9 cellular contexts compared by ENCODE assay signal in genomic region chr19:4122480-4122879, GRCh38. TPM values are rescaled to one million over a fixed set of nuclear protein-coding genes. Genes with fewer than 3 reads are reported as not detected.
DNase-seq lines count a peak whose midpoint lies in the region; ATAC-seq, FAIRE-seq and TF ChIP-seq lines count a peak whose summit lies in the region.
"Had no signal": no experiment of that assay in that cellular context is flagged by ENCODE, and none has a peak within 500 bp of the region (broad histone marks: within the 10 kb centered on the region; RNA-seq: fewer than 3 reads in every experiment).

No MANE protein-coding gene starts in this region.

- no peak for FAIRE-seq in GM12891 (lab: Jason Lieb, UNC)

- H3K4me3 ChIP-seq in GM08714 (ENCODE audit: low read length) = peak overlapping the region; percentile 75
- H3K4me3 ChIP-seq in SJCRH30 = peak overlapping the region; percentile 80
- H3K4me3 ChIP-seq in esophagus squamous epithelium = peak overlapping the region; percentile 77 to 98 (median 89)
- H3K4me3 ChIP-seq in prostate gland = peak overlapping the region; percentile 89 to 95

- ATAC-seq in GM18505 (IDR thresholded peaks at IDR 0.05; ENCODE audit: unreplicated experiment) = no peak

- no peak for TF ChIP-seq CTCF in esophagus squamous epithelium (IDR thresholded peaks at IDR 0.05)
- no peak for TF ChIP-seq CTCF in prostate gland (IDR thresholded peaks at IDR 0.05)

- TF ChIP-seq POLR2A in esophagus squamous epithelium (IDR thresholded peaks at IDR 0.05) = no peak
- no peak for TF ChIP-seq POLR2A in prostate gland (IDR thresholded peaks at IDR 0.05)
- TF ChIP-seq POLR2A in GM12891 (IDR thresholded peaks at IDR 0.05; ENCODE audit: low read depth, low read length) = no peak
- no peak for TF ChIP-seq POLR2A in GM18505 (IDR thresholded peaks at IDR 0.05; ENCODE audit: borderline replicate concordance, extremely low read depth, insufficient read depth, insufficient read length)

- H3K4me1 ChIP-seq in SJCRH30 = no peaks in the 10 kb centered on the region; the same call in 1 of the 2 replicates
- H3K4me1 ChIP-seq in esophagus squamous epithelium = peaks cover 23 to 40% (median 30%) of the 10 kb centered on the region in 3 donors
- H3K4me1 ChIP-seq in prostate gland (replicated peaks) = peaks cover 12% of the 10 kb centered on the region

- H3K27me3 ChIP-seq in SJCRH30 (no peaks in the 10 kb centered on the region), esophagus squamous epithelium (no peaks in the 10 kb centered on the region), prostate gland (replicated peaks; ENCODE audit: insufficient read depth) (no peaks in the 10 kb centered on the region)

- no peaks in the 10 kb centered on the region for H3K36me3 ChIP-seq in SJCRH30
- peaks cover 0 to 38% (median 0%) of the 10 kb centered on the region in 3 donors for H3K36me3 ChIP-seq in esophagus squamous epithelium
- no peaks in the 10 kb centered on the region for H3K36me3 ChIP-seq in prostate gland

- no peaks in the 10 kb centered on the region for H3K9me3 ChIP-seq in SJCRH30 (replicated peaks)
- H3K9me3 ChIP-seq in esophagus squamous epithelium = no peaks in the 10 kb centered on the region
- H3K9me3 ChIP-seq in prostate gland = no peaks in the 10 kb centered on the region

- no peak for DNase-seq in SJCRH30
- DNase-seq in esophagus squamous epithelium (lab: John Stamatoyannopoulos, UW) = no peak
- DNase-seq in prostate gland (ENCODE audit: low spot score) = no peak
- DNase-seq in GM12891 (ENCODE audit: insufficient read length, low spot score) = no peak
- DNase-seq in globus pallidus (ENCODE audit: low spot score) = no peak
- no peak for DNase-seq in occipital lobe (lab: John Stamatoyannopoulos, UW)

- no peak overlapping the region for H3K27ac ChIP-seq in SJCRH30
- H3K27ac ChIP-seq in esophagus squamous epithelium = peak overlapping the region; percentile 88 to 92 (median 91)
- H3K27ac ChIP-seq in prostate gland = peak overlapping the region; percentile 59 to 73

- WGBS in esophagus squamous epithelium, 2 donors = 56 to 63% methylated on average over 2 to 5 of the region's 5 CpGs
- WGBS in prostate gland = 61% methylated on average over 5 of the region's 5 CpGs

- intact Hi-C loops in esophagus squamous epithelium (cut with DNase I) = no loop called here
- intact Hi-C loops in prostate gland (cut with DNase I) = loop anchor here (5.0 kb wide), 1 partner anchor 60 kb away; no protein-coding TSS in a partner anchor

TF ChIP-seq in GM12891, 5 proteins besides CTCF, POLR2A, EP300 and RAD21:
- no peak for TF ChIP-seq SPI1 (IDR thresholded peaks at IDR 0.05; ENCODE audit: low read depth, low read length)
- TF ChIP-seq POU2F2 (IDR thresholded peaks at IDR 0.05; ENCODE audit: low read depth, low read length) = no peak
- no peak for TF ChIP-seq POLR2AphosphoS5 (IDR thresholded peaks at IDR 0.05; ENCODE audit: low read depth, low read length)
- TF ChIP-seq PAX5 (IDR thresholded peaks at IDR 0.05; ENCODE audit: insufficient read depth, low read length, severe bottlenecking) = no peak
- no peak for TF ChIP-seq TAF1 (IDR thresholded peaks at IDR 0.05; ENCODE audit: low read depth, low read length)

RNA-seq across cellular contexts. Expression of gene MAP2K2, which starts 1.4 kb away (rescaled TPM):
- 118 and 122 TPM in 2 replicates for total RNA-seq in SJCRH30 (2014; rRNA removed; shearing (Covaris generic))
- total RNA-seq in esophagus squamous epithelium (100 to 1,000 TPM in 1 of 4 donors, 10 to 100 TPM in 3; 76.9 to 128 (median 93.8) TPM), prostate gland (100 to 1,000 TPM; 104 to 145 TPM), occipital lobe (61.3 TPM)
- polyA plus RNA-seq in GM12891 (2012; ENCODE audit: low read depth, missing spikeins) = 130 TPM

RNA-seq across cellular contexts. Expression of gene CREB3L3, which starts 31.0 kb away (rescaled TPM):
- not detected in 2 replicates for total RNA-seq in SJCRH30 (2014; rRNA removed; shearing (Covaris generic))
- total RNA-seq in esophagus squamous epithelium (not detected), prostate gland (not detected), occipital lobe (not detected)
- polyA plus RNA-seq in GM12891 (2012; ENCODE audit: low read depth, missing spikeins) = 0.06 TPM
- total RNA-seq: RPMI7951 had no signal

RNA-seq across cellular contexts. Expression of gene ZBTB7A, which starts 55.8 kb away (rescaled TPM):
- 8.2 and 8.6 TPM in 2 replicates for total RNA-seq in SJCRH30 (2014; rRNA removed; shearing (Covaris generic))
- total RNA-seq in esophagus squamous epithelium = 100 to 1,000 TPM in 1 of 4 donors, 10 to 100 TPM in 3; 60.5 to 187 (median 81.2) TPM
- total RNA-seq in prostate gland = 10 to 100 TPM; 77.1 to 87.3 TPM
- polyA plus RNA-seq in GM12891 (2012; ENCODE audit: low read depth, missing spikeins) = 7.3 TPM
- 2.0 TPM for total RNA-seq in occipital lobe

RNA-seq across cellular contexts. Expression of gene SIRT6, which starts 59.9 kb away (rescaled TPM):
- total RNA-seq in SJCRH30 (2014; rRNA removed; shearing (Covaris generic)) = 11.3 and 14.0 TPM in 2 replicates
- total RNA-seq in esophagus squamous epithelium (10 to 100 TPM in 3 of 4 donors, 1 to 10 TPM in 1; 9.0 to 23.3 (median 18.3) TPM), prostate gland (10 to 100 TPM; 23.5 to 37.3 TPM), occipital lobe (8.7 TPM)
- polyA plus RNA-seq in GM12891 (2012; ENCODE audit: low read depth, missing spikeins) = 23.2 TPM
